In the genomic region with DNA sequence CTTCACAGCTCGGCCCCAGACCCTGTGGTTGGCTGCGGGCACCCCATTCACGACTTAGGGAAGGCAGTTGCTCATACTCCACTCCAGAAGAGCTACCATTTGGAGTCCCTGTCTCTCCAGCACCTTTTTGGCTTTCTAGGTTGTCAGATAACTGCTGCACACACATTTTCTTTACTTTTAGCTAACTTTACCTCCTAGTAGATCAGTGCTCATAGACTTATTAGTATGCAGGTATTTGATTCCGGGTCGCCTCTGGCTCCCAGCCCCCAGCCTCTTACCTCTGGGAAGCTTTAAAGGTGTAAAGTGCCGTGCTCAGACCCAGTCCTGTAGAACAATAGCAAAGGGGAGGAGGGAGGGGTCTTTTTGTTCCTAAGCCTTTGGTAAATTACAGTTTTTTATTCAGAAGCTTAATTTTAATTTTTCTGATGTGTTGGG, we compare ENCODE assay signal across 8 cellular contexts.
DNase-seq lines count a peak whose midpoint lies in the region; ATAC-seq and TF ChIP-seq lines count a peak whose summit lies in the region.

No MANE protein-coding gene starts in this region.

- H3K36me3 ChIP-seq in DND-41 (ENCODE audit: insufficient read depth, low read length) = no peaks in the 10 kb centered on the region
- no peaks in the 10 kb centered on the region for H3K36me3 ChIP-seq in KMS-11 (ENCODE audit: insufficient read depth)
- no peaks in the 10 kb centered on the region for H3K36me3 ChIP-seq in muscle layer of colon (ENCODE audit: insufficient read depth, low read length)

- H3K27me3 Mint-ChIP-seq in chondrocyte (ENCODE audit: low read depth) = no peaks in the 10 kb centered on the region

- H3K27ac ChIP-seq in DND-41 (ENCODE audit: low read length) (peak overlapping the region; percentile 91), KMS-11 (peak overlapping the region; percentile 98), muscle layer of colon (ENCODE audit: low read depth, low read length) (peak overlapping the region; percentile 75)

- H3K4me2 ChIP-seq in DND-41 (ENCODE audit: insufficient read depth, low read length) (peak overlapping the region; percentile 73), KMS-11 (peak overlapping the region; percentile 92)

- no peaks in the 10 kb centered on the region for H3K36me3 Mint-ChIP-seq in chondrocyte (ENCODE audit: low read depth)

- peak overlapping the region; percentile 82 to 84 for H3K4me3 ChIP-seq in DND-41 (ENCODE audit: low read depth in 1 of 2, low read length in 2 of 2)
- peak overlapping the region; percentile 86 for H3K4me3 ChIP-seq in KMS-11 (IDR thresholded peaks at IDR 0.05; ENCODE audit: insufficient read depth, low read depth, low read length)
- H3K4me3 ChIP-seq in muscle layer of colon (ENCODE audit: low read depth in 1 of 2, low read length in 2 of 2) = peak overlapping the region; percentile 33 to 70

- H3K4me3 Mint-ChIP-seq in chondrocyte (ENCODE audit: unreplicated experiment) = peak overlapping the region; percentile 85

- no peak for TF ChIP-seq CTCF in DND-41 (IDR thresholded peaks at IDR 0.05; ENCODE audit: borderline replicate concordance, extremely low read depth, low read length, poor library complexity, severe bottlenecking)
- no peak for TF ChIP-seq CTCF in KMS-11 (conservative IDR thresholded peaks at IDR 0.05; ENCODE audit: low read depth, low read length)
- no peak for TF ChIP-seq CTCF in chondrocyte (IDR thresholded peaks at IDR 0.05)

- H3K9me3 ChIP-seq in DND-41 (ENCODE audit: insufficient read depth, low read length, severe bottlenecking) (no peaks in the 10 kb centered on the region), muscle layer of colon (ENCODE audit: low read length) (no peaks in the 10 kb centered on the region)

- H3K9ac ChIP-seq in DND-41 (ENCODE audit: low read depth, low read length) (peak overlapping the region; percentile 74), KMS-11 (peak overlapping the region; percentile 98), muscle layer of colon (ENCODE audit: low read length) (no peak overlapping the region)

- peaks cover 78% of the 10 kb centered on the region for H3K4me1 Mint-ChIP-seq in chondrocyte (ENCODE audit: low read depth)

- ATAC-seq in DND-41 (ENCODE audit: insufficient read depth, low read depth) (peak; percentile 18; the same call in 2 of the 3 replicates), HG03457 (IDR thresholded peaks at IDR 0.05; ENCODE audit: unreplicated experiment) (no peak), GM21423 (IDR thresholded peaks at IDR 0.05; ENCODE audit: unreplicated experiment) (no peak)

- H3K27me3 ChIP-seq in DND-41 (ENCODE audit: insufficient read depth, low read length, poor library complexity) = no peaks in the 10 kb centered on the region
- H3K27me3 ChIP-seq in KMS-11 (ENCODE audit: insufficient read depth, low read depth) = no peaks in the 10 kb centered on the region
- H3K27me3 ChIP-seq in muscle layer of colon (ENCODE audit: control insufficient read depth in 1 of 2, insufficient read depth in 2 of 2, low read length in 2 of 2) = no peaks in the 10 kb centered on the region

- DNase-seq in DND-41 (no peak), chondrocyte (ENCODE audit: low spot score) (no peak), activated gamma-delta T cell (lab: John Stamatoyannopoulos, UW) (no peak), AML-193 (lab: John Stamatoyannopoulos, UW) (no peak)

- H3K9me3 Mint-ChIP-seq in chondrocyte (ENCODE audit: low read depth) = no peaks in the 10 kb centered on the region

- H3K79me2 ChIP-seq in DND-41 (ENCODE audit: insufficient read depth, low read length) (peaks cover 47% of the 10 kb centered on the region), KMS-11 (ENCODE audit: insufficient read depth, low read depth) (peaks cover 66% of the 10 kb centered on the region)

- no peaks in the 10 kb centered on the region for H4K20me1 ChIP-seq in DND-41 (ENCODE audit: insufficient read depth, low read length)
- H4K20me1 ChIP-seq in KMS-11 (ENCODE audit: insufficient read depth) = no peaks in the 10 kb centered on the region

- H3K27ac Mint-ChIP-seq in chondrocyte (ENCODE audit: unreplicated experiment) = peak overlapping the region; percentile 98

- H3K4me1 ChIP-seq in DND-41 (ENCODE audit: insufficient read depth, low read length) = peaks cover 47% of the 10 kb centered on the region
- H3K4me1 ChIP-seq in KMS-11 (ENCODE audit: low read depth, poor library complexity, severe bottlenecking) = peaks cover 43% of the 10 kb centered on the region
- peaks cover 55% of the 10 kb centered on the region for H3K4me1 ChIP-seq in muscle layer of colon (ENCODE audit: insufficient read depth, low read length)

- peak overlapping the region; percentile 83 for H2AFZ ChIP-seq in DND-41 (ENCODE audit: low read depth, low read length)
- H2AFZ ChIP-seq in KMS-11 (ENCODE audit: low read depth) = peak overlapping the region; percentile 88; the same call in 1 of the 2 replicates
